In the genomic region with DNA sequence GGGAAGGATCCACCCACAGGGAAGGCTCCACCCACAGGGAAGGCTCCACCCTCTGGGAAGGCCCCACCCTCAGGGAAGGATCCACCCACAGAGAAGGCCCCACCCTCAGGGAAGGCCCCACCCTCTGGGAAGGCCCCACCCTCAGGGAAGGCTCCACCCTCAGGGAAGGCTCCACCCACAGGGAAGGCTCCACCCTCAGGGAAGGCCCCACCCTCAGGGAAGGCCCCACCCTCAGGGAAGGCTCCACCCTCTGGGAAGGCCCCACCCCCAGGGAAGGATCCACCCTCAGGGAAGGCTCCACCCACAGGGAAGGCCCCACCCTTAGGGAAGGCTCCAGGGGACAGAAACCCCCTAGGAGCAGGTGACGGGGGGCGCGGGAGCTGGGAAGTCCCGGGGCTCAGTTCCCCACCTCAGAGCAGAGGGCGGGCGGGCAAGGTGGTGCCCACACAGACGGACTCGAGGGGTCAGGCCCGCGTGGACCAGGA, we compare ENCODE assay signal across 12 cellular contexts. TPM values are rescaled to one million over a fixed set of nuclear protein-coding genes. Genes with fewer than 3 reads are reported as not detected.
DNase-seq lines count a peak whose midpoint lies in the region; ATAC-seq and TF ChIP-seq lines count a peak whose summit lies in the region.
"Had no signal": no experiment of that assay in that cellular context is flagged by ENCODE, and none has a peak within 500 bp of the region (broad histone marks: within the 10 kb centered on the region; RNA-seq: fewer than 3 reads in every experiment).

No MANE protein-coding gene starts in this region.

- no peaks in the 10 kb centered on the region for H3K9me2 ChIP-seq in PC-3 (replicated peaks; ENCODE audit: low read length)

- H3K4me1 Mint-ChIP-seq in H9 = peaks cover 16 to 30% of the 10 kb centered on the region in 2 experiments

- no peak overlapping the region for H2BK5ac ChIP-seq in H9 (ENCODE audit: insufficient read length, low read length)

- no peak overlapping the region for H4K5ac ChIP-seq in H9 (ENCODE audit: insufficient read length, low read depth, low read length)

- H3K4me1 ChIP-seq in H9 (ENCODE audit: insufficient read depth, low read length) (no peaks in the 10 kb centered on the region; the same call in 1 of the 2 replicates), PC-3 (ENCODE audit: insufficient read depth, low read length) (no peaks in the 10 kb centered on the region), right lobe of liver (no peaks in the 10 kb centered on the region)

- H3K9me3 Mint-ChIP-seq in H9 = no peaks in the 10 kb centered on the region; a peak in 1 of 5 replicates

- no peak overlapping the region for H2AFZ ChIP-seq in H9 (ENCODE audit: low read length)
- no peak overlapping the region for H2AFZ ChIP-seq in PC-3 (ENCODE audit: low read length)

- no peak overlapping the region for H3K4me2 ChIP-seq in H9 (ENCODE audit: insufficient read depth, insufficient read length, low read length)
- H3K4me2 ChIP-seq in PC-3 (ENCODE audit: low read length) = no peak overlapping the region

- POLR2A ChIA-PET in PC-3 (lab: Charles Lee; ENCODE audit: unreplicated experiment) = no interaction called here

- H4K20me1 ChIP-seq in H9 (ENCODE audit: control insufficient read depth, insufficient read depth, insufficient read length) (no peaks in the 10 kb centered on the region), PC-3 (ENCODE audit: low read length) (no peaks in the 10 kb centered on the region)

- H3T11ph ChIP-seq in H9 (ENCODE audit: low read length) = no peak overlapping the region

- H3K27me3 ChIP-seq in H9 (ENCODE audit: insufficient read depth, low read length) (no peaks in the 10 kb centered on the region), PC-3 (ENCODE audit: low read length) (0 out of 2 replicates have a peak, but pooled peaks cover 8% of the 10 kb centered on the region), right lobe of liver (no peaks in the 10 kb centered on the region)

- CTCF ChIA-PET in PC-3 (lab: Charles Lee) = no interaction called here

- H3K79me1 ChIP-seq in H9 (ENCODE audit: insufficient read depth, low read depth, low read length, poor library complexity, severe bottlenecking) = no peaks in the 10 kb centered on the region

- no peaks in the 10 kb centered on the region for H3K9me3 ChIP-seq in H9 (ENCODE audit: control insufficient read depth, low read depth, low read length)
- H3K9me3 ChIP-seq in PC-3 (ENCODE audit: low read length) = no peaks in the 10 kb centered on the region
- H3K9me3 ChIP-seq in right lobe of liver = no peaks in the 10 kb centered on the region

- no peaks in the 10 kb centered on the region for H3K27me3 Mint-ChIP-seq in H9 (ENCODE audit: low read depth)

- H3K79me2 ChIP-seq in H9 (ENCODE audit: insufficient read depth, low read length) (no peaks in the 10 kb centered on the region), PC-3 (ENCODE audit: low read length) (no peaks in the 10 kb centered on the region)

- ATAC-seq in PC-3 = no peak
- no peak for ATAC-seq in GM18511 (IDR thresholded peaks at IDR 0.05; ENCODE audit: unreplicated experiment)
- ATAC-seq in right lobe of liver = no peak
- ATAC-seq: Panc1 had no signal

- no peak overlapping the region for H3K27ac ChIP-seq in H9 (ENCODE audit: insufficient read length, low read depth, low read length)
- no peak overlapping the region for H3K27ac ChIP-seq in PC-3 (ENCODE audit: low read length)
- no peak overlapping the region for H3K27ac ChIP-seq in right lobe of liver

- H4K91ac ChIP-seq in H9 (ENCODE audit: insufficient read length, low read depth, low read length) = no peak overlapping the region

- DNase-seq in Caki2 (ENCODE audit: low read depth) (peak; percentile 71), H9 (peak; percentile 63), PC-3 (peak; percentile 7), iPS-NIHi7 (ENCODE audit: extremely low spot score) (peak; percentile 60), COLO668 (lab: John Stamatoyannopoulos, UW; ENCODE audit: unreplicated experiment) (no peak), right lobe of liver (no peak)
- DNase-seq: NCI-H1436 treated with DMSO at 0.1 percent for 48 hours, NCI-H2081, NCI-H526 treated with DMSO at 0.1 percent for 48 hours had no signal

- no peaks in the 10 kb centered on the region for H3K23me2 ChIP-seq in H9 (ENCODE audit: insufficient read length, low read depth, low read length, poor library complexity, severe bottlenecking)

- peaks cover 0 to 17% (median 13%) of the 10 kb centered on the region in 3 experiments for H3K36me3 Mint-ChIP-seq in H9 (ENCODE audit: insufficient read depth in 1 of 3, low read depth in 3 of 3)

- in situ Hi-C loops in Caki2 (cut with HindIII; ENCODE audit: low pct_unique_long_range_greater_than_20kb, low sequenced_read_pairs) = no loop called here

- BruUV-seq in PC-3 (replicated peaks; lab: Mats Ljungman, UMichigan) = no TSS peak

- TF ChIP-seq POLR2A in right lobe of liver (IDR thresholded peaks at IDR 0.05) = no peak

- H3K14ac ChIP-seq in H9 (ENCODE audit: insufficient read depth, low read length) = no peak overlapping the region

- H2BK20ac ChIP-seq in H9 (ENCODE audit: low read depth, low read length, poor library complexity, severe bottlenecking) = no peak overlapping the region

- no peak overlapping the region for H2BK15ac ChIP-seq in H9 (ENCODE audit: low read depth, low read length)

- intact Hi-C loops in PC-3 (cut with micrococcal nuclease) (no loop called here), right lobe of liver (cut with DNase I) (no loop called here)

- H2BK120ac ChIP-seq in H9 (ENCODE audit: low read depth, low read length, poor library complexity, severe bottlenecking) = no peak overlapping the region

- peak overlapping the region in 1 of 3 experiments; percentile 82; a peak in 3 of 7 replicates for H3K27ac Mint-ChIP-seq in H9
- H3K27ac Mint-ChIP-seq: B cell had no signal

- no peaks in the 10 kb centered on the region for H3F3A ChIP-seq in PC-3 (ENCODE audit: low read length, unreplicated experiment)

- H2AK5ac ChIP-seq in H9 (ENCODE audit: insufficient read length, low read length) = no peak overlapping the region

- H3K36me3 ChIP-seq in PC-3 (ENCODE audit: low read depth, low read length) (no peaks in the 10 kb centered on the region), right lobe of liver (no peaks in the 10 kb centered on the region)

- H3K4me3 ChIP-seq in PC-3 (ENCODE audit: low read length) = no peak overlapping the region
- no peak overlapping the region for H3K4me3 ChIP-seq in right lobe of liver

- WGBS in H9 (ENCODE audit: extremely low coverage, insufficient read length, low lambda C conversion rate) = no CpG with 5 or more reads among the region's 10 CpGs
- WGBS in right lobe of liver (ENCODE audit: insufficient coverage, low coverage, low lambda C conversion rate, missing lambda C conversion rate) = no CpG with 5 or more reads among the region's 10 CpGs

- no peak overlapping the region for H3K4ac ChIP-seq in H9 (ENCODE audit: low read depth, low read length)

- no peak overlapping the region for H4K8ac ChIP-seq in H9 (replicated peaks; ENCODE audit: insufficient read length, low read depth, low read length)

- no peak overlapping the region for H3K18ac ChIP-seq in H9 (ENCODE audit: insufficient read length, low read depth, low read length)

- no peak overlapping the region for H2BK12ac ChIP-seq in H9 (ENCODE audit: insufficient read length, low read depth, low read length)

- no peak overlapping the region for H3K4me3 Mint-ChIP-seq in H9
- H3K4me3 Mint-ChIP-seq: B cell had no signal

- H3K23ac ChIP-seq in H9 (ENCODE audit: insufficient read length, low read depth, low read length) = no peak overlapping the region

- H3K56ac ChIP-seq in H9 (ENCODE audit: insufficient read length, low read depth, low read length) = no peak overlapping the region

- TF ChIP-seq CTCF in H9 (conservative IDR thresholded peaks at IDR 0.05) (no peak), PC-3 (conservative IDR thresholded peaks at IDR 0.05; ENCODE audit: low read depth, low read length) (no peak), right lobe of liver (IDR thresholded peaks at IDR 0.05) (no peak)

- H3K9ac ChIP-seq in H9 (ENCODE audit: extremely low read depth, insufficient read length, low read length) = no peak overlapping the region
- no peak overlapping the region for H3K9ac ChIP-seq in PC-3 (ENCODE audit: low read length)

RNA-seq across cellular contexts. Expression of a gene that starts 39.8 kb away (rescaled TPM):
- total RNA-seq in Caki2 (2014; rRNA removed; shearing (Covaris generic); ENCODE audit: low replicate concordance) = 10.0 TPM in 1 of 2 replicates, not detected in the other
- 69.2 and 71.5 TPM in 2 replicates for total RNA-seq in H9 (2021)
- total RNA-seq in PC-3 (2014; rRNA removed) = not detected in 2 replicates
- not detected for total RNA-seq in right lobe of liver

Comparison
In these comparisons a context has a peak if more than half of its experiments do, and no peak if none do; other contexts are left out.
1. DNase-seq: peak in Caki2 (single experiment), H9 (single experiment), PC-3 (single experiment) and iPS-NIHi7 (single experiment); none in COLO668 (single experiment) and right lobe of liver (0 of 3).